In genomic region chr10:99709480-99710229, GRCh38 we compare ENCODE assay signal across 1 cellular context.
TF ChIP-seq lines count a peak whose summit lies in the region.

No MANE protein-coding gene starts in this region.

TF ChIP-seq in GM12878, 131 proteins besides CTCF, POLR2A, EP300 and RAD21 (continued from another document and continues in another):
- TF ChIP-seq MEF2A (IDR thresholded peaks at IDR 0.05; ENCODE audit: insufficient read depth, low read depth, low read length) (peak; percentile 85), ZNF687 (IDR thresholded peaks at IDR 0.05) (no peak), FOS (IDR thresholded peaks at IDR 0.05; ENCODE audit: borderline replicate concordance, extremely low read depth, insufficient read length) (no peak), NFYA (IDR thresholded peaks at IDR 0.05; ENCODE audit: borderline replicate concordance, low read depth, low read length) (no peak), MLLT1 (IDR thresholded peaks at IDR 0.05) (no peak), IKZF2 (IDR thresholded peaks at IDR 0.05) (peak; percentile 46 to 66; a peak in 2 of 4 replicates), SIX5 (IDR thresholded peaks at IDR 0.05; ENCODE audit: low read depth, low read length, severe bottlenecking) (no peak), ZNF207 (IDR thresholded peaks at IDR 0.05; ENCODE audit: borderline replicate concordance) (no peak), PAX5 (IDR thresholded peaks at IDR 0.05; ENCODE audit: borderline replicate concordance, low read depth, low read length) (no peak), TARDBP (IDR thresholded peaks at IDR 0.05; ENCODE audit: borderline replicate concordance) (no peak), RBBP5 (conservative IDR thresholded peaks at IDR 0.05) (no peak), TBL1XR1 (IDR thresholded peaks at IDR 0.05; ENCODE audit: low read depth, low read length) (no peak), POU2F2 (IDR thresholded peaks at IDR 0.05; ENCODE audit: borderline replicate concordance, low read depth, low read length) (no peak), RFX5 (IDR thresholded peaks at IDR 0.05; ENCODE audit: low read depth, low read length) (no peak), SKIL (IDR thresholded peaks at IDR 0.05; ENCODE audit: low read depth, poor library complexity, severe bottlenecking) (peak; percentile 58), HDAC2 (IDR thresholded peaks at IDR 0.05) (no peak), CHD4 (IDR thresholded peaks at IDR 0.05) (no peak), MAX (IDR thresholded peaks at IDR 0.05; ENCODE audit: low read depth, low read length) (no peak), IKZF1 (conservative IDR thresholded peaks at IDR 0.05) (no peak), CEBPB (IDR thresholded peaks at IDR 0.05; ENCODE audit: borderline replicate concordance in 1 of 2, low read depth in 2 of 2, low read length in 2 of 2) (no peak), IRF3 (IDR thresholded peaks at IDR 0.05) (no peak), MEF2B (IDR thresholded peaks at IDR 0.05; ENCODE audit: partially characterized antibody, poor library complexity, severe bottlenecking) (peak; percentile 11), ESRRA (IDR thresholded peaks at IDR 0.05; ENCODE audit: low read length) (no peak), BACH1 (IDR thresholded peaks at IDR 0.05; ENCODE audit: borderline replicate concordance) (peak; percentile 55; the same call in 1 of the 2 replicates), CBFB (IDR thresholded peaks at IDR 0.05; ENCODE audit: low read depth) (0 out of 2 replicates have a peak, but pooled peaks have one; percentile 18), ELK1 (IDR thresholded peaks at IDR 0.05; ENCODE audit: low read depth, low read length) (no peak), PML (IDR thresholded peaks at IDR 0.05; ENCODE audit: low read length) (peak; percentile 57; the same call in 1 of the 2 replicates), GATAD2B (conservative IDR thresholded peaks at IDR 0.05; ENCODE audit: low read depth) (no peak), ZBTB11 (CRISPR knock-in tag; IDR thresholded peaks at IDR 0.05) (no peak), ZNF24 (IDR thresholded peaks at IDR 0.05) (peak; percentile 47; the same call in 1 of the 2 replicates), NFXL1 (IDR thresholded peaks at IDR 0.05; ENCODE audit: borderline replicate concordance) (no peak), ZNF217 (IDR thresholded peaks at IDR 0.05) (no peak), CBX5 (IDR thresholded peaks at IDR 0.05; ENCODE audit: low read depth) (no peak), MYC (IDR thresholded peaks at IDR 0.05; ENCODE audit: insufficient read depth, insufficient read length, insufficient replicate concordance, low read length, severe bottlenecking) (no peak), WRNIP1 (IDR thresholded peaks at IDR 0.05; ENCODE audit: borderline replicate concordance, low read depth, low read length) (no peak), SMAD1 (IDR thresholded peaks at IDR 0.05; ENCODE audit: low read depth, partially characterized antibody) (no peak), ZBTB40 (IDR thresholded peaks at IDR 0.05; ENCODE audit: borderline replicate concordance) (no peak), YBX1 (IDR thresholded peaks at IDR 0.05) (no peak), YY1 (IDR thresholded peaks at IDR 0.05; ENCODE audit: low read depth, low read length) (no peak), CEBPZ (IDR thresholded peaks at IDR 0.05; ENCODE audit: low read depth, low read length) (no peak), ZNF622 (IDR thresholded peaks at IDR 0.05) (no peak)
